In genomic region chr14:54893151-54893760, GRCh38 we compare ENCODE assay signal across 8 cellular contexts. TPM values are rescaled to one million over a fixed set of nuclear protein-coding genes. Genes with fewer than 3 reads are reported as not detected.
DNase-seq lines count a peak whose midpoint lies in the region; ATAC-seq and TF ChIP-seq lines count a peak whose summit lies in the region.

No MANE protein-coding gene starts in this region.

- no peak overlapping the region for H3K4me3 ChIP-seq in choroid plexus epithelial cell (ENCODE audit: low read depth, low read length)

- no peak for TF ChIP-seq POLR2A in GM18505 (IDR thresholded peaks at IDR 0.05; ENCODE audit: borderline replicate concordance, extremely low read depth, insufficient read depth, insufficient read length)

- peak; percentile 77 for TF ChIP-seq CTCF in choroid plexus epithelial cell (conservative IDR thresholded peaks at IDR 0.05; ENCODE audit: low read depth, low read length)

- DNase-seq in activated T-cell treated with anti-CD3 and anti-CD28 coated beads for 4 hours: peak; percentile 24
- no peak for DNase-seq in activated T-cell treated with anti-CD3 and anti-CD28 coated beads, Interleukin-2, amount 50 U/mL, for 1 hour
- peak; percentile 69 for DNase-seq in HT-29 (ENCODE audit: low spot score)
- peak; percentile 22 for DNase-seq in RPMI8226
- peak; percentile 82 for DNase-seq in choroid plexus epithelial cell (ENCODE audit: low read depth)
- DNase-seq in medulla oblongata (ENCODE audit: extremely low spot score): peak; percentile 37

- ATAC-seq in GM18505 (IDR thresholded peaks at IDR 0.05; ENCODE audit: unreplicated experiment) (no peak), GM21528 (IDR thresholded peaks at IDR 0.05; ENCODE audit: low FRiP score, unreplicated experiment) (no peak)

RNA-seq across cellular contexts. Expression of gene GCH1, which starts 9.4 kb away (rescaled TPM):
- total RNA-seq in HT-29 (2014; rRNA removed; shearing (Covaris generic)): 11.5 and 11.8 TPM in 2 replicates
